28 cellular contexts compared by ENCODE assay signal in genomic region chr12:30485230-30485890, GRCh38.
"Had no signal": no experiment of that assay in that cellular context is flagged by ENCODE, and none has a peak within 500 bp of the region (broad histone marks: within the 10 kb centered on the region; RNA-seq: fewer than 3 reads in every experiment).

No MANE protein-coding gene starts in this region.

- H3K9me3 Mint-ChIP-seq: activated B cell treated with CpG ODN at 0.5 μM for 24 hours; activated CD4-positive, alpha-beta memory T cell treated with anti-CD3 and anti-CD28 coated beads for 36 hours; activated CD4-positive, alpha-beta T cell treated with anti-CD3 and anti-CD28 coated beads, Interleukin-2, amount 10 ng/mL, durations not matched to agents 7 days and 5 days; activated naive CD4-positive, alpha-beta T cell treated with anti-CD3 and anti-CD28 coated beads, Interleukin-2, amount 50 U/mL, for 72 hours; activated naive CD8-positive, alpha-beta T cell treated with anti-CD3 and anti-CD28 coated beads, Interleukin-2, amount 50 U/mL, for 24 hours; activated T-cell treated with anti-CD3 and anti-CD28 coated beads, Interleukin-2, amount 50 U/mL, for 4 hours; central memory CD8-positive, alpha-beta T cell; T-helper 1 cell treated with Interleukin-12 subunit alpha and Interleukin-12 subunit beta and Interleukin-4 antibody, amounts not matched to agents 30 μg/mL and 1 μg/mL, for 36 hours had no signal

- H3K27me3 Mint-ChIP-seq: activated B cell treated with CpG ODN at 0.5 μM for 24 hours; activated CD4-positive, alpha-beta T cell treated with anti-CD3 and anti-CD28 coated beads, Interleukin-2, amount 10 ng/mL, durations not matched to agents 7 days and 5 days; activated naive CD8-positive, alpha-beta T cell treated with anti-CD3 and anti-CD28 coated beads, Interleukin-2, amount 50 U/mL, for 24 hours had no signal

- FAIRE-seq: RCC 7860 had no signal

- ATAC-seq: activated naive CD4-positive, alpha-beta T cell treated with anti-CD3 and anti-CD28 coated beads, Interleukin-2, amount 50 U/mL, for 72 hours; activated naive CD8-positive, alpha-beta T cell treated with anti-CD3 and anti-CD28 coated beads, Interleukin-2, amount 50 U/mL, for 24 hours; activated T-cell treated with anti-CD3 and anti-CD28 coated beads, Interleukin-2, amount 50 U/mL, for 4 hours; body of pancreas; PC-3 had no signal

- H3K36me3 Mint-ChIP-seq: activated CD4-positive, alpha-beta memory T cell treated with anti-CD3 and anti-CD28 coated beads for 36 hours; activated naive CD4-positive, alpha-beta T cell treated with anti-CD3 and anti-CD28 coated beads, Interleukin-2, amount 50 U/mL, for 72 hours had no signal

- H3K27ac Mint-ChIP-seq: activated B cell treated with CpG ODN at 0.5 μM for 24 hours; activated CD4-positive, alpha-beta memory T cell treated with anti-CD3 and anti-CD28 coated beads for 36 hours; activated CD4-positive, alpha-beta T cell treated with anti-CD3 and anti-CD28 coated beads, Interleukin-2, amount 10 ng/mL, durations not matched to agents 7 days and 5 days; activated naive CD4-positive, alpha-beta T cell treated with anti-CD3 and anti-CD28 coated beads, Interleukin-2, amount 50 U/mL, for 72 hours; activated naive CD8-positive, alpha-beta T cell treated with anti-CD3 and anti-CD28 coated beads, Interleukin-2, amount 50 U/mL, for 24 hours; T-helper 1 cell treated with Interleukin-12 subunit alpha and Interleukin-12 subunit beta and Interleukin-4 antibody, amounts not matched to agents 30 μg/mL and 1 μg/mL, for 36 hours had no signal

- DNase-seq: activated B cell treated with CpG ODN at 0.5 μM for 24 hours; activated CD4-positive, alpha-beta memory T cell treated with anti-CD3 and anti-CD28 coated beads for 36 hours; activated CD4-positive, alpha-beta T cell treated with anti-CD3 and anti-CD28 coated beads for 1 hour; activated CD4-positive, alpha-beta T cell treated with anti-CD3 and anti-CD28 coated beads, Interleukin-2, amount 10 ng/mL, durations not matched to agents 7 days and 5 days; activated CD8-positive, alpha-beta memory T cell treated with anti-CD3 and anti-CD28 coated beads for 24 hours; activated effector memory CD4-positive, alpha-beta T cell treated with anti-CD3 and anti-CD28 coated beads, Interleukin-2, amount 50 U/mL, for 16 hours; activated naive CD4-positive, alpha-beta T cell treated with Interleukin-2 at 50 U/mL for 16 hours; activated naive CD8-positive, alpha-beta T cell treated with anti-CD3 and anti-CD28 coated beads, Interleukin-2, amount 50 U/mL, for 24 hours; activated T-cell treated with anti-CD3 and anti-CD28 coated beads, Interleukin-2, amount 50 U/mL, for 4 hours; amniotic stem cell; body of pancreas; KG1; NCI-H1048; NCI-H146; NCI-H187 treated with DMSO at 0.1 percent for 48 hours; NCI-H2081 treated with DMSO at 0.1 percent for 48 hours; NCI-H2171 treated with DMSO at 0.1 percent for 48 hours; NCI-H226; NCI-H510A; NCI-H526 treated with DMSO at 0.1 percent for 48 hours; PC-3; SHP77 treated with DMSO at 0.1 percent for 48 hours; T-helper 9 cell had no signal

- H3K4me3 ChIP-seq: ascending aorta, body of pancreas had no signal

- H3K27ac ChIP-seq: ascending aorta, body of pancreas had no signal

- H3K36me3 ChIP-seq: ascending aorta had no signal

- H3K9me3 ChIP-seq: ascending aorta, body of pancreas had no signal

- H3K4me1 Mint-ChIP-seq: activated B cell treated with CpG ODN at 0.5 μM for 24 hours; activated CD4-positive, alpha-beta T cell treated with anti-CD3 and anti-CD28 coated beads, Interleukin-2, amount 10 ng/mL, durations not matched to agents 7 days and 5 days; activated naive CD8-positive, alpha-beta T cell treated with anti-CD3 and anti-CD28 coated beads, Interleukin-2, amount 50 U/mL, for 24 hours; central memory CD8-positive, alpha-beta T cell had no signal

- H3K4me3 Mint-ChIP-seq: activated B cell treated with CpG ODN at 0.5 μM for 24 hours; activated CD4-positive, alpha-beta memory T cell treated with anti-CD3 and anti-CD28 coated beads for 36 hours; activated CD4-positive, alpha-beta T cell treated with anti-CD3 and anti-CD28 coated beads, Interleukin-2, amount 10 ng/mL, durations not matched to agents 7 days and 5 days; activated naive CD8-positive, alpha-beta T cell treated with anti-CD3 and anti-CD28 coated beads, Interleukin-2, amount 50 U/mL, for 24 hours; activated T-cell treated with anti-CD3 and anti-CD28 coated beads, Interleukin-2, amount 50 U/mL, for 4 hours; central memory CD8-positive, alpha-beta T cell; T-helper 1 cell treated with Interleukin-12 subunit alpha and Interleukin-12 subunit beta and Interleukin-4 antibody, amounts not matched to agents 30 μg/mL and 1 μg/mL, for 36 hours had no signal

- H3K4me1 ChIP-seq: ascending aorta, body of pancreas had no signal

- H3K27me3 ChIP-seq: ascending aorta, body of pancreas had no signal
